In the genomic region with DNA sequence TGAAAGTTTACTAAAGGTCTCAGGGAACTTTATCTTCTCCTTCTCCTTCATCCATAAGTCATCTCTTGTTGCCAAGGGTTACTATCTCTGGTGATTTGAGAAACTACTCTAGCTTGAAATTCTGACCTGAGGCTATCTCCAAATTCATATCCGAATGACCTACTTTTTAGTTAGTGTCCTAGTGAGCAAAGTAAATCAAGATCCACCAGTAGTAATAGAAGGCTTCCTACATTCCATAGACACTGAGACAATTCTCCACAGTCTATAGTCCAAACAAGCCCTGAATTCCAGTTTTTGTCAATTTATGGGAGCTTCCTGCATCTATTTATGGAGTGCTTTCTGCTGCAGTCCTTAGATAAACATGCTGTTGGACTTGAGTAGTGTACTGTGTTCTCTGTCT, we compare ENCODE assay signal across 15 cellular contexts. TPM values are rescaled to one million over a fixed set of nuclear protein-coding genes. Genes with fewer than 3 reads are reported as not detected.
DNase-seq lines count a peak whose midpoint lies in the region; ATAC-seq and TF ChIP-seq lines count a peak whose summit lies in the region.
"Had no signal": no experiment of that assay in that cellular context is flagged by ENCODE, and none has a peak within 500 bp of the region (broad histone marks: within the 10 kb centered on the region; RNA-seq: fewer than 3 reads in every experiment).

No MANE protein-coding gene starts in this region.

- H3K4me3 ChIP-seq in AG10803 (ENCODE audit: low read length), result no peak overlapping the region
- peak overlapping the region; percentile 82 to 85 for H3K4me3 ChIP-seq in CD4-positive, alpha-beta memory T cell (ENCODE audit: low read length in 2 of 2)
- no peak overlapping the region for H3K4me3 ChIP-seq in fibroblast of the aortic adventitia (ENCODE audit: low read depth, low read length)

- no peak for TF ChIP-seq CTCF in AG10803 (conservative IDR thresholded peaks at IDR 0.05; ENCODE audit: low read length)
- no peak for TF ChIP-seq CTCF in fibroblast of the aortic adventitia (IDR thresholded peaks at IDR 0.05; ENCODE audit: insufficient read depth, low read length)

- peak; percentile 41 for DNase-seq in AG10803 (ENCODE audit: low read depth)
- no peak for DNase-seq in CD4-positive, alpha-beta memory T cell
- DNase-seq in activated CD4-positive, alpha-beta memory T cell treated with anti-CD3 and anti-CD28 coated beads for 36 hours, result no peak
- DNase-seq in fibroblast of the aortic adventitia (ENCODE audit: low read depth), result peak; percentile 8
- no peak for DNase-seq in NCI-H1048 (lab: John Stamatoyannopoulos, UW)
- no peak for DNase-seq in cardiac septum (ENCODE audit: low spot score)
- no peak for DNase-seq in posterior cingulate gyrus
- DNase-seq: H7, MV-4-11, NCI-H82, stomach, T1000 had no signal

- H3K9me3 ChIP-seq in CD4-positive, alpha-beta memory T cell (ENCODE audit: control insufficient read depth in 1 of 2, low read length in 2 of 2), result no peaks in the 10 kb centered on the region
- H3K9me3 ChIP-seq: neutrophil, stomach had no signal

- CTCF ChIA-PET in CD4-positive, alpha-beta memory T cell (lab: Charles Lee; ENCODE audit: partially characterized antibody), result interaction anchor here (1.0 to 16.0 kb wide), 7 partner anchors 9 to 83 kb away, joined by 3 to 325 read pairs (median 3); no protein-coding TSS in a partner anchor
- CTCF ChIA-PET in activated CD4-positive, alpha-beta memory T cell treated with anti-CD3 and anti-CD28 coated beads for 36 hours (lab: Charles Lee), result interaction anchor here (1.1 to 3.8 kb wide), 6 partner anchors 11 to 244 kb away, joined by 3 to 37 read pairs (median 9); a partner anchor contains a TSS

- peaks cover 91 to 96% of the 10 kb centered on the region in 2 donors for H3K36me3 Mint-ChIP-seq in CD4-positive, alpha-beta memory T cell
- peaks cover 86% of the 10 kb centered on the region for H3K36me3 Mint-ChIP-seq in activated CD4-positive, alpha-beta memory T cell treated with anti-CD3 and anti-CD28 coated beads for 36 hours

- H3K27ac ChIP-seq in CD4-positive, alpha-beta memory T cell (ENCODE audit: low read depth, low read length), result peak overlapping the region; percentile 97
- H3K27ac ChIP-seq: neutrophil, stomach had no signal

- peaks cover 50% of the 10 kb centered on the region for H3K4me1 ChIP-seq in CD4-positive, alpha-beta memory T cell (ENCODE audit: insufficient read depth, low read length)
- H3K4me1 ChIP-seq: stomach had no signal

- H3K27me3 Mint-ChIP-seq in CD4-positive, alpha-beta memory T cell, result no peaks in the 10 kb centered on the region
- H3K27me3 Mint-ChIP-seq in activated CD4-positive, alpha-beta memory T cell treated with anti-CD3 and anti-CD28 coated beads for 36 hours, result no peaks in the 10 kb centered on the region

- peaks cover 64% of the 10 kb centered on the region for H3K36me3 ChIP-seq in CD4-positive, alpha-beta memory T cell (ENCODE audit: insufficient read depth, low read length)
- H3K36me3 ChIP-seq: neutrophil, stomach had no signal

- H3K9me3 Mint-ChIP-seq in CD4-positive, alpha-beta memory T cell, result peaks cover 0 to 10% (median 2%) of the 10 kb centered on the region in 8 donors
- peaks cover 3% of the 10 kb centered on the region for H3K9me3 Mint-ChIP-seq in activated CD4-positive, alpha-beta memory T cell treated with anti-CD3 and anti-CD28 coated beads for 36 hours

- H3K27ac Mint-ChIP-seq in CD4-positive, alpha-beta memory T cell, result peak overlapping the region; percentile 91 to 98 (median 96)
- H3K27ac Mint-ChIP-seq in activated CD4-positive, alpha-beta memory T cell treated with anti-CD3 and anti-CD28 coated beads for 36 hours, result peak overlapping the region; percentile 95

- no peaks in the 10 kb centered on the region for H3K27me3 ChIP-seq in CD4-positive, alpha-beta memory T cell (ENCODE audit: insufficient read depth, low read length)
- H3K27me3 ChIP-seq: neutrophil, stomach had no signal

- H3K4me1 Mint-ChIP-seq in CD4-positive, alpha-beta memory T cell, result peaks cover 36 to 71% (median 46%) of the 10 kb centered on the region in 4 donors
- peaks cover 78% of the 10 kb centered on the region for H3K4me1 Mint-ChIP-seq in activated CD4-positive, alpha-beta memory T cell treated with anti-CD3 and anti-CD28 coated beads for 36 hours (ENCODE audit: low read depth)

- H3K4me3 Mint-ChIP-seq in CD4-positive, alpha-beta memory T cell, result peak overlapping the region; percentile 91 to 98 (median 96)
- H3K4me3 Mint-ChIP-seq in activated CD4-positive, alpha-beta memory T cell treated with anti-CD3 and anti-CD28 coated beads for 36 hours, result peak overlapping the region; percentile 78

- ATAC-seq in HG03108 (IDR thresholded peaks at IDR 0.05; ENCODE audit: unreplicated experiment), result no peak
- ATAC-seq: HepG2 had no signal

- intact Hi-C loops in CD4-positive, alpha-beta memory T cell (cut with micrococcal nuclease), result loop anchor here (1.0 kb wide), 1 partner anchor 8 kb away; no protein-coding TSS in a partner anchor
- intact Hi-C loops in activated CD4-positive, alpha-beta memory T cell treated with anti-CD3 and anti-CD28 coated beads for 36 hours (cut with micrococcal nuclease), result loop anchor here (2.0 kb wide), 1 partner anchor 15 kb away; no protein-coding TSS in a partner anchor
- intact Hi-C loops in cardiac septum (cut with DNase I) (no loop called here), posterior cingulate gyrus (cut with DNase I) (no loop called here)

- POLR2A ChIA-PET in CD4-positive, alpha-beta memory T cell (lab: Charles Lee; ENCODE audit: partially characterized antibody), result interaction anchor here (1.2 to 19.9 kb wide), 9 partner anchors 5 to 93 kb away, joined by 3 to 2275 read pairs (median 454); a partner anchor contains a TSS
- POLR2A ChIA-PET in activated CD4-positive, alpha-beta memory T cell treated with anti-CD3 and anti-CD28 coated beads for 36 hours (lab: Charles Lee), result interaction anchor here (0.8 to 13.7 kb wide), 5 partner anchors 9 to 40 kb away, joined by 3 to 160 read pairs (median 5); no protein-coding TSS in a partner anchor

RNA-seq across cellular contexts. Expression of a gene that starts 5.0 kb away (rescaled TPM):
- 1,000 to 10,000 TPM; 2,390 to 2,440 TPM for total RNA-seq in CD4-positive, alpha-beta memory T cell
- 1,000 to 10,000 TPM in 1 of 2 donors, 100 to 1,000 TPM in 1; 514 to 1,212 TPM for polyA plus RNA-seq in CD4-positive, alpha-beta memory T cell
- 100 to 1,000 TPM; 163 to 169 TPM for total RNA-seq in activated CD4-positive, alpha-beta memory T cell treated with anti-CD3 and anti-CD28 coated beads for 36 hours
- total RNA-seq in fibroblast of the aortic adventitia (ENCODE audit: low replicate concordance), result 0.90 TPM in 1 of 2 replicates, not detected in the other
- total RNA-seq in cardiac septum, result 0.92 TPM
- total RNA-seq: H7, HepG2 had no signal
- polyA plus RNA-seq: HepG2 had no signal

Comparison
In these comparisons a context has a peak if more than half of its experiments do, and no peak if none do; other contexts are left out.
1. DNase-seq: peak in AG10803 (single experiment) and fibroblast of the aortic adventitia (single experiment); none in CD4-positive, alpha-beta memory T cell (0 of 5), activated CD4-positive, alpha-beta memory T cell treated with anti-CD3 and anti-CD28 coated beads for 36 hours (single experiment), NCI-H1048 (single experiment), cardiac septum (single experiment) and posterior cingulate gyrus (0 of 10).
2. H3K4me3 ChIP-seq: peak in CD4-positive, alpha-beta memory T cell (2 of 2); none in AG10803 (single experiment) and fibroblast of the aortic adventitia (single experiment).
3. RNA of a gene that starts 5.0 kb away (total RNA-seq): 2,390 to 2,440 TPM in CD4-positive, alpha-beta memory T cell and 163 to 169 TPM in activated CD4-positive, alpha-beta memory T cell treated with anti-CD3 and anti-CD28 coated beads for 36 hours; 0.92 TPM in cardiac septum (single experiment) and 0.90 TPM in fibroblast of the aortic adventitia; every median in the first group is over 10 times any median in the second.
4. intact Hi-C loops: an anchor here in CD4-positive, alpha-beta memory T cell (1.0 kb wide) and activated CD4-positive, alpha-beta memory T cell treated with anti-CD3 and anti-CD28 coated beads for 36 hours (2.0 kb wide); none called in cardiac septum and posterior cingulate gyrus.